20 cellular contexts compared by ENCODE assay signal in the genomic region with DNA sequence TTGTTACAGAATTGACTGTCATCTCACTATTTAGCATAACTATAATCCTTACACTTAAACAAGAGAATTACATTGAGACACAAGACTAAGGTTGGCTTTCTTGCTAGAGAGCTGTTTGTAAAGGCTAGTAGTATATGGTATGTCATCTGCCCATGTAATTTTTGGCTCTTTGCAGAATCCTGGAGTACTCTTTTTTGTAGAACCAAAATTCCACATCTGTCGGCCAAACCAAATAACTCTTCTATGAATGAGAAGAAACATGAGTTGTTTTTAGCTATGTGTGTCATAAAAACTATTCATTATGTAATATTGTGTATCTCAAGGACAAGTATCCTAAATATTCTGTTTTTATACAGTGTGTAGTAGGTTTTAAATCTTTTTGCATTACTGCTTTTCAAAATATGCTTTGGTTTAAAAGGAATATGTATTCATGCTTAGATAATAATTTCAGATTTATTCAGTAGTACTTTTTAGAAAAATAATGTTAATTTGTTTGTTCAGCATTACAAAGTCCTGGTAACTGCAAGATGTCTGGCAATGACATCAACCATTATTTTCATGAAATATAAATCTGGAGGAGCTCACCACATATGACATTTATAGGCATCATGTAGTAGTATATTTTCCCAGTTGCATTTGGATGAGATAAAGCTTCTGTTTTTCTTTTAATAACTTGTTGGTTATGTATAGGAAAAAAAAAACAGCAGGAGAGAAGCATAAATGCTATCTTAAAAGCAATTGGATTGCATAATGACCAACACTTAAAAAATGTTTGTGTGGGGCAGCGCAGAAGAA.
"Had no signal": no experiment of that assay in that cellular context is flagged by ENCODE, and none has a peak within 500 bp of the region (broad histone marks: within the 10 kb centered on the region; RNA-seq: fewer than 3 reads in every experiment).

No MANE protein-coding gene starts in this region.

- H3K27ac ChIP-seq: prostate gland, transverse colon had no signal

- FAIRE-seq: endothelial cell of umbilical vein had no signal

- H3K27me3 ChIP-seq: transverse colon had no signal

- H3K4me2 ChIP-seq: smooth muscle cell had no signal

- H3K36me3 ChIP-seq: prostate gland, transverse colon had no signal

- ATAC-seq: natural killer cell treated with Interleukin-12 subunit alpha and Interleukin-12 subunit beta and Interleukin-15 and Interleukin-18, amount 100 ng/mL, for 72 hours; right cardiac atrium had no signal

- DNase-seq: activated CD4-positive, alpha-beta T cell treated with anti-CD3 and anti-CD28 coated beads for 1 hour; activated CD4-positive, alpha-beta T cell treated with anti-CD3 and anti-CD28 coated beads, Interleukin-2, amount 50 U/mL, for 4 hours; activated naive CD4-positive, alpha-beta T cell treated with anti-CD3 and anti-CD28 coated beads, Interleukin-2, amount 10 ng/mL, durations not matched to agents 7 days and 5 days; caudate nucleus; cortex of kidney; effector CD4-positive, alpha-beta T cell; glutamatergic neuron; hypothalamus; mesenchymal stem cell; occipital lobe; right cardiac atrium; stimulated activated CD4-positive, alpha-beta T cell treated with anti-CD3 and anti-CD28 coated beads, Interleukin-4, amount 100 ng/mL, for 4 hours; stimulated activated CD8-positive, alpha-beta memory T cell treated with anti-CD3 and anti-CD28 coated beads, Interleukin-4, amount 100 ng/mL, for 48 hours; stimulated activated naive CD4-positive, alpha-beta T cell treated with Interleukin-2 at 50 U/mL for 16 hours; T-helper 1 cell; transverse colon had no signal

- H3K4me3 ChIP-seq: prostate gland, smooth muscle cell, transverse colon had no signal

- H3K9me3 ChIP-seq: prostate gland, transverse colon had no signal

- H3K4me1 ChIP-seq: prostate gland, transverse colon had no signal
